Comparison of ENCODE assay signal across 8 cellular contexts in the genomic region with DNA sequence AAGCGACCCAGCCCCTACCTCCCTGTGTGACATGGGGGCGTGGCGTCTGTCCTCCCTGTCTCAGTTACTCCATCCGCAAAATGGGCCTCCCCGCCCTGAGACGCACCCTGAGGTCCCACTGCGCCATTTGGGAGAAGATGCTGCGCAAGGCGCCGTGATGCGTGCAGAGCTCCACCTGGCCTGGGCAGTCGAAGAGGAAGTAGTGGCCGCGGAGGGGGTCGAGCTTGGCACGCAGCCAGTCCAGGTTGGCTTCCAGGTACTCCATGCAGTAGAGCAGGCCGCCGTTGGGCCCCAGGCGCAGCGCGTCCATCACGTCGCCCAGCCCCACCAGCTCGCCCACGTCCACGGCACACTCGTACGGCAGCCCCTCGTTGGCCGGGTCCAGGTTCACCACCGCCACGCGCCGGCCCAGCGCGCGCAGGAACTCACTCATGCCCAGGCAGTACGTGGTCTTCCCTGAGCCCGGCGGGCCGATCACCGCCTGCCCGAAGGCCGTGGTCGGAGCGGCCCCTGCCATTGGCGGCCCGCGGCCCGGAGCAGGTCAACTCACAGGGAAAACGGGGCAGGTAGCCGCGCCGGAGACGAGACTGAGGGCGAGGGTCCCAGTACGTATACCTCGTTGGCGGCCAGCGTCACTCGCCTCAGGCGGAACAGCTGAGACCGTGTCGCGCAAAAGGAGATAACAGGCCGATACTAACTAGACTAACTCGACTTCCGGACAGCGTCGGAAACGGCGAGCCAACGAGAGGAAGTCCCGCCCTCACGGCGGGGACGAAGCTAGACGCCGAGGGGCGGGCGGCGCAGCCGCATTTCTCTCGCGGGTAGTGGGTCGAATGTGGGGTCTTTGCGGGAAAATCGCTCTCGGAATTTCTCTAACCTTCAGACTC. TPM values are rescaled to one million over a fixed set of nuclear protein-coding genes. Genes with fewer than 3 reads are reported as not detected.
DNase-seq lines count a peak whose midpoint lies in the region; ATAC-seq and TF ChIP-seq lines count a peak whose summit lies in the region.

GPN2 (minus strand) TSS at position 704 of the 887 bp plus-strand sequence; CDS start at position 517, 187 bp downstream.

- H2BK5ac ChIP-seq in mesenchymal stem cell (ENCODE audit: low read depth, low read length, poor library complexity, severe bottlenecking) = peak within 1 kb of the TSS; percentile 59

- H3K9me3 ChIP-seq in mesenchymal stem cell (ENCODE audit: control insufficient read depth, low read length) = no peaks in the 10 kb centered on the region

- 5% methylated on average over 81 of the region's 89 CpGs for WGBS in mesenchymal stem cell

- H3K4ac ChIP-seq in mesenchymal stem cell (ENCODE audit: low read depth in 1 of 2, low read length in 2 of 2) = peak within 1 kb of the TSS; percentile 85 to 90

- H3K27me3 ChIP-seq in mesenchymal stem cell (ENCODE audit: control insufficient read depth in 1 of 2, insufficient read depth in 1 of 2, low read length in 2 of 2) = no peaks in the 10 kb centered on the region

- H3K27ac ChIP-seq in C4-2B (peak within 1 kb of the TSS; percentile 82), mesenchymal stem cell (ENCODE audit: low read length, poor library complexity, severe bottlenecking) (peak within 1 kb of the TSS; percentile 66)

- ATAC-seq in GM19324 (IDR thresholded peaks at IDR 0.05; ENCODE audit: low FRiP score, unreplicated experiment) (peak; percentile 83), HG03469 (IDR thresholded peaks at IDR 0.05; ENCODE audit: unreplicated experiment) (peak; percentile 66)
- peak; percentile 96 for ATAC-seq in effector memory CD8-positive, alpha-beta T cell (replicated peaks)

- H3K4me3 Mint-ChIP-seq in effector memory CD8-positive, alpha-beta T cell = peak within 1 kb of the TSS; percentile 93 to 98

- H2AFZ ChIP-seq in mesenchymal stem cell (ENCODE audit: low read depth, low read length) = peak within 1 kb of the TSS; percentile 73

- H3K36me3 ChIP-seq in mesenchymal stem cell (ENCODE audit: control insufficient read depth in 1 of 2, insufficient read depth in 2 of 2, low read depth in 1 of 2, low read length in 2 of 2) = peaks cover 48 to 74% of the 10 kb centered on the region in 2 experiments

- peak within 1 kb of the TSS; percentile 88 to 100 for H3K4me3 ChIP-seq in mesenchymal stem cell (ENCODE audit: insufficient read depth in 1 of 2, low read depth in 1 of 2, low read length in 2 of 2)

- peaks cover 26 to 30% of the 10 kb centered on the region in 2 donors for H3K4me1 Mint-ChIP-seq in effector memory CD8-positive, alpha-beta T cell (ENCODE audit: low read depth in 2 of 2)

- peak within 1 kb of the TSS; percentile 95 for H4K8ac ChIP-seq in mesenchymal stem cell (ENCODE audit: low read length)

- H3K27ac Mint-ChIP-seq in effector memory CD8-positive, alpha-beta T cell = peak within 1 kb of the TSS; percentile 96 to 98

- peak within 1 kb of the TSS; percentile 73 for H3K4me2 ChIP-seq in mesenchymal stem cell (ENCODE audit: low read length, poor library complexity, severe bottlenecking)

- peaks cover 83% of the 10 kb centered on the region for H3K36me3 Mint-ChIP-seq in effector memory CD8-positive, alpha-beta T cell (ENCODE audit: insufficient read depth)

- peak within 1 kb of the TSS; percentile 84 to 93 for H3K18ac ChIP-seq in mesenchymal stem cell (ENCODE audit: low read depth in 1 of 2, low read length in 2 of 2)

- peaks cover 9% of the 10 kb centered on the region for H3K4me1 ChIP-seq in mesenchymal stem cell (ENCODE audit: control insufficient read depth, insufficient read depth, low read depth, low read length)

- DNase-seq in NOMO-1 (lab: John Stamatoyannopoulos, UW; ENCODE audit: unreplicated experiment in 2 of 2) (peak; percentile 75 to 85), mesenchymal stem cell (peak; percentile 84)
- DNase-seq in activated CD8-positive, alpha-beta memory T cell treated with anti-CD3 and anti-CD28 coated beads for 4 hours (ENCODE audit: low read depth in 2 of 2) = peak; percentile 50 to 66
- peak; percentile 66 to 71 (median 70) for DNase-seq in effector memory CD8-positive, alpha-beta T cell
- peak; percentile 43 for DNase-seq in stimulated activated CD8-positive, alpha-beta memory T cell treated with anti-CD3 and anti-CD28 coated beads, Interleukin-12 subunit alpha, Interleukin-12 subunit beta, amount 100 ng/mL, for 24 hours (ENCODE audit: extremely low read depth)

- no peak for TF ChIP-seq CTCF in C4-2B (conservative IDR thresholded peaks at IDR 0.05)

- H3K79me1 ChIP-seq in mesenchymal stem cell (replicated peaks; ENCODE audit: low read length, poor library complexity, severe bottlenecking) = peaks cover 25% of the 10 kb centered on the region

- H3K14ac ChIP-seq in mesenchymal stem cell (ENCODE audit: low read length in 2 of 2) = peak within 1 kb of the TSS in 1 of 2 experiments; percentile 75

- peak within 1 kb of the TSS; percentile 91 for H4K91ac ChIP-seq in mesenchymal stem cell (ENCODE audit: low read length)

- H2AK5ac ChIP-seq in mesenchymal stem cell (ENCODE audit: low read length, severe bottlenecking) = peak within 1 kb of the TSS; percentile 49

- H3K27me3 Mint-ChIP-seq in effector memory CD8-positive, alpha-beta T cell = no peaks in the 10 kb centered on the region

- H3K9me3 Mint-ChIP-seq in effector memory CD8-positive, alpha-beta T cell = no peaks in the 10 kb centered on the region

- H3K23ac ChIP-seq in mesenchymal stem cell (ENCODE audit: low read length in 2 of 2) = peak within 1 kb of the TSS in 1 of 2 experiments; percentile 36

- H3K9ac ChIP-seq in mesenchymal stem cell (ENCODE audit: low read length) = peak within 1 kb of the TSS; percentile 97

- H2BK120ac ChIP-seq in mesenchymal stem cell (ENCODE audit: low read depth, low read length) = peak within 1 kb of the TSS; percentile 42

- H2BK12ac ChIP-seq in mesenchymal stem cell (ENCODE audit: low read length in 2 of 2) = peak within 1 kb of the TSS in 1 of 2 experiments; percentile 1

- H2BK15ac ChIP-seq in mesenchymal stem cell (ENCODE audit: low read depth, poor library complexity, severe bottlenecking) = peak within 1 kb of the TSS; percentile 80

RNA-seq across cellular contexts. Expression of gene GPN2, which starts in this region (rescaled TPM):
- 21.8 TPM for polyA plus RNA-seq in mesenchymal stem cell (2013, experiment 1 of 2)
- 21.8 TPM for polyA plus RNA-seq in mesenchymal stem cell (2013, experiment 2 of 2)

Comparison
In these comparisons a context has a peak if more than half of its experiments do, and no peak if none do; other contexts are left out.
1. Peak in every context shown above with its lines: DNase-seq, ATAC-seq, H3K4me3 ChIP-seq and H3K27ac ChIP-seq.